40 cellular contexts compared by ENCODE assay signal in the genomic region with DNA sequence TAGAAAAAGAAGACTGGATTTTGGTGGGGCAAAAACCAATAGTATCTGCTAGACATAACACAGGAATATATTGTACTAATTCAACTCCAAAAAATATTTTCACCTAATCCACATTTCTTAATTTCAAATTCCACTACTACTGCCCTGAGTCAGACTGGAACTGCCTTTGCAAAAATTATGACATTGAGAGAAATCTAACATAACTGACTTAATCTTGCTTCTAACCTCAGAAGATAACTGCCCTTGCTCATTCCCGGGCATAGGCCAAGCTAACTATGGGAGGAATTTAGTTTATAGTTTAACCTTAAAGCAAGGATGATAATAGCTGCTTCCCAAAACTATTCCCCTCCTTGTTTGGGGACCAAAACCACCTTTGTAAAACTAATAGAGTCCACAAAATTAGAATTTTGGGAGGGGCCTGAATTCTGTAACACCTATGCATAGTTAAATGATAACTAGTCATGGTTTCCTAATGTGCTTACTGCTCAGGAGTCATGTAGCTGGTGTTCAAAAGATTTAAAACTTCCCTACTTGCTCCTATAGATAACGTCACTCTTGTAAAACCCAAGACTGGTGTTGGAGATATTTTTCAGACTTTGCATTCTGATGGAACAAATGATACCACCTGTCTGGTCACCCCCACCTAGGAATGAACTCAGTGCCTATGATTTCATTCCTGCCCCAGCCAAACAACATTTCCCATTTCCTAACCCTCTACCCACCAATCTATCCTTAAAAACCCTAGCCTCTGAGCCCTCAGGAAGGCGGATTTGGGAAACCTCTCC.
"Had no signal": no experiment of that assay in that cellular context is flagged by ENCODE, and none has a peak within 500 bp of the region (broad histone marks: within the 10 kb centered on the region; RNA-seq: fewer than 3 reads in every experiment).

No MANE protein-coding gene starts in this region.

- DNase-seq: activated effector memory CD4-positive, alpha-beta T cell treated with anti-CD3 and anti-CD28 coated beads, Interleukin-2, amount 50 U/mL, for 16 hours; activated effector memory CD4-positive, alpha-beta T cell treated with Interleukin-2 at 50 U/mL for 16 hours; activated gamma-delta T cell; activated gamma-delta T cell treated with Interleukin-2 at 50 U/mL for 16 hours; activated naive CD4-positive, alpha-beta T cell; activated naive CD4-positive, alpha-beta T cell treated with anti-CD3 and anti-CD28 coated beads for 36 hours; activated naive CD4-positive, alpha-beta T cell treated with anti-CD3 and anti-CD28 coated beads, Interleukin-2, amount 10 ng/mL, durations not matched to agents 7 days and 5 days; activated naive CD4-positive, alpha-beta T cell treated with anti-CD3 and anti-CD28 coated beads, Interleukin-2, amount 50 U/mL, for 16 hours; activated naive CD4-positive, alpha-beta T cell treated with Interleukin-2 at 50 U/mL for 16 hours; activated naive CD8-positive, alpha-beta T cell treated with anti-CD3 and anti-CD28 coated beads for 36 hours; activated naive CD8-positive, alpha-beta T cell treated with anti-CD3 and anti-CD28 coated beads, Interleukin-2, amount 10 ng/mL, durations not matched to agents 7 days and 5 days; activated naive CD8-positive, alpha-beta T cell treated with anti-CD3 and anti-CD28 coated beads, Interleukin-2, amount 50 U/mL, for 24 hours; activated T-cell treated with anti-CD3 and anti-CD28 coated beads for 4 hours; activated T-cell treated with anti-CD3 and anti-CD28 coated beads, Interleukin-2, amount 50 U/mL, for 1 hour; activated T-cell treated with anti-CD3 and anti-CD28 coated beads, Interleukin-2, amount 50 U/mL, for 4 hours; activated T-cell treated with anti-CD3 and anti-CD28 coated beads, Interleukin-2, amount 50 U/mL, for 48 hours; activated T-cell treated with anti-CD3 and anti-CD28 coated beads, Interleukin-2, amount 50 U/mL, for 72 hours; adrenal gland; amniotic stem cell; amygdala; anterior cingulate cortex; aorta; body of pancreas; brain microvascular endothelial cell; caudate nucleus; central memory CD4-positive, alpha-beta T cell; cerebellar nuclear complex had no signal

- H3K27ac ChIP-seq: adrenal gland, ascending aorta, body of pancreas, brain microvascular endothelial cell, breast epithelium, cardiac muscle cell had no signal

- H3K36me3 Mint-ChIP-seq: activated naive CD4-positive, alpha-beta T cell treated with anti-CD3 and anti-CD28 coated beads, Interleukin-2, amount 10 ng/mL, durations not matched to agents 7 days and 5 days; activated naive CD4-positive, alpha-beta T cell treated with anti-CD3 and anti-CD28 coated beads, Interleukin-2, amount 50 U/mL, for 24 hours; activated naive CD4-positive, alpha-beta T cell treated with anti-CD3 and anti-CD28 coated beads, Interleukin-2, amount 50 U/mL, for 72 hours; activated naive CD8-positive, alpha-beta T cell; activated naive CD8-positive, alpha-beta T cell treated with anti-CD3 and anti-CD28 coated beads for 36 hours; activated naive CD8-positive, alpha-beta T cell treated with anti-CD3 and anti-CD28 coated beads, Interleukin-2, amount 10 ng/mL, durations not matched to agents 7 days and 5 days; brain had no signal

- H3K4me3 ChIP-seq: adrenal gland, ascending aorta, body of pancreas, breast epithelium, cardiac muscle cell had no signal

- ATAC-seq: activated naive CD4-positive, alpha-beta T cell treated with anti-CD3 and anti-CD28 coated beads, Interleukin-2, amount 50 U/mL, for 72 hours; activated naive CD8-positive, alpha-beta T cell treated with anti-CD3 and anti-CD28 coated beads, Interleukin-2, amount 50 U/mL, for 24 hours; activated T-cell treated with anti-CD3 and anti-CD28 coated beads, Interleukin-2, amount 50 U/mL, for 4 hours; activated T-cell treated with anti-CD3 and anti-CD28 coated beads, Interleukin-2, amount 50 U/mL, for 72 hours; activated T-helper 17 cell treated with anti-CD3 and anti-CD28 coated beads, Interleukin-2, amount 50 U/mL, for 72 hours; body of pancreas had no signal

- FAIRE-seq: astrocyte, bronchial epithelial cell had no signal

- H3K4me1 ChIP-seq: adrenal gland, ascending aorta, body of pancreas, breast epithelium had no signal

- H3K9me3 ChIP-seq: adrenal gland, ascending aorta, body of pancreas, breast epithelium had no signal

- H3K4me3 Mint-ChIP-seq: activated naive CD4-positive, alpha-beta T cell treated with anti-CD3 and anti-CD28 coated beads for 36 hours; activated naive CD4-positive, alpha-beta T cell treated with anti-CD3 and anti-CD28 coated beads, Interleukin-2, amount 10 ng/mL, durations not matched to agents 7 days and 5 days; activated naive CD4-positive, alpha-beta T cell treated with anti-CD3 and anti-CD28 coated beads, Interleukin-2, amount 50 U/mL, for 24 hours; activated naive CD8-positive, alpha-beta T cell; activated naive CD8-positive, alpha-beta T cell treated with anti-CD3 and anti-CD28 coated beads for 36 hours; activated naive CD8-positive, alpha-beta T cell treated with anti-CD3 and anti-CD28 coated beads, Interleukin-2, amount 10 ng/mL, durations not matched to agents 7 days and 5 days; activated naive CD8-positive, alpha-beta T cell treated with anti-CD3 and anti-CD28 coated beads, Interleukin-2, amount 50 U/mL, for 24 hours; activated T-cell treated with anti-CD3 and anti-CD28 coated beads, Interleukin-2, amount 50 U/mL, for 4 hours; activated T-cell treated with anti-CD3 and anti-CD28 coated beads, Interleukin-2, amount 50 U/mL, for 72 hours; activated T-helper 1 cell treated with anti-CD3 and anti-CD28 coated beads, Interleukin-12 subunit alpha, Interleukin-12 subunit beta, Interleukin-2, Interleukin-4 antibody, amounts not matched to agents 30 ng/mL and 10 ng/mL and 1 ng/mL, durations not matched to agents 14 hours and 24 hours and 36 hours; activated T-helper 17 cell treated with anti-CD3 and anti-CD28 coated beads, Interleukin-2, amount 50 U/mL, for 72 hours; brain; central memory CD8-positive, alpha-beta T cell had no signal

- H3K36me3 ChIP-seq: adrenal gland, ascending aorta, brain microvascular endothelial cell, breast epithelium, cardiac muscle cell had no signal

- H3K27me3 ChIP-seq: adrenal gland, ascending aorta, body of pancreas, brain microvascular endothelial cell, breast epithelium, cardiac muscle cell had no signal

- H3K27ac Mint-ChIP-seq: activated naive CD4-positive, alpha-beta T cell treated with anti-CD3 and anti-CD28 coated beads for 36 hours; activated naive CD4-positive, alpha-beta T cell treated with anti-CD3 and anti-CD28 coated beads, Interleukin-2, amount 10 ng/mL, durations not matched to agents 7 days and 5 days; activated naive CD4-positive, alpha-beta T cell treated with anti-CD3 and anti-CD28 coated beads, Interleukin-2, amount 50 U/mL, for 24 hours; activated naive CD4-positive, alpha-beta T cell treated with anti-CD3 and anti-CD28 coated beads, Interleukin-2, amount 50 U/mL, for 72 hours; activated naive CD8-positive, alpha-beta T cell; activated naive CD8-positive, alpha-beta T cell treated with anti-CD3 and anti-CD28 coated beads for 36 hours; activated naive CD8-positive, alpha-beta T cell treated with anti-CD3 and anti-CD28 coated beads, Interleukin-2, amount 10 ng/mL, durations not matched to agents 7 days and 5 days; activated naive CD8-positive, alpha-beta T cell treated with anti-CD3 and anti-CD28 coated beads, Interleukin-2, amount 50 U/mL, for 24 hours; activated T-cell treated with anti-CD3 and anti-CD28 coated beads, Interleukin-2, amount 50 U/mL, for 72 hours; activated T-helper 1 cell treated with anti-CD3 and anti-CD28 coated beads, Interleukin-12 subunit alpha, Interleukin-12 subunit beta, Interleukin-2, Interleukin-4 antibody, amounts not matched to agents 30 ng/mL and 10 ng/mL and 1 ng/mL, durations not matched to agents 14 hours and 24 hours and 36 hours; activated T-helper 17 cell treated with anti-CD3 and anti-CD28 coated beads, Interleukin-2, amount 50 U/mL, for 72 hours; activated T-helper 2 cell treated with anti-CD3 and anti-CD28 coated beads, Interferon-gamma antibody, Interleukin-2, Interleukin-4, amounts not matched to agents 10 μg/mL and 5 μg/mL and 100 μg/mL, durations not matched to agents 14 hours and 24 hours and 36 hours; brain had no signal

- H3K9me3 Mint-ChIP-seq: activated naive CD4-positive, alpha-beta T cell treated with anti-CD3 and anti-CD28 coated beads for 36 hours; activated naive CD4-positive, alpha-beta T cell treated with anti-CD3 and anti-CD28 coated beads, Interleukin-2, amount 10 ng/mL, durations not matched to agents 7 days and 5 days; activated naive CD4-positive, alpha-beta T cell treated with anti-CD3 and anti-CD28 coated beads, Interleukin-2, amount 50 U/mL, for 24 hours; activated naive CD4-positive, alpha-beta T cell treated with anti-CD3 and anti-CD28 coated beads, Interleukin-2, amount 50 U/mL, for 72 hours; activated naive CD8-positive, alpha-beta T cell treated with anti-CD3 and anti-CD28 coated beads for 36 hours; activated naive CD8-positive, alpha-beta T cell treated with anti-CD3 and anti-CD28 coated beads, Interleukin-2, amount 50 U/mL, for 24 hours; activated T-cell treated with anti-CD3 and anti-CD28 coated beads, Interleukin-2, amount 50 U/mL, for 4 hours; activated T-cell treated with anti-CD3 and anti-CD28 coated beads, Interleukin-2, amount 50 U/mL, for 72 hours; activated T-helper 1 cell treated with anti-CD3 and anti-CD28 coated beads, Interleukin-12 subunit alpha, Interleukin-12 subunit beta, Interleukin-2, Interleukin-4 antibody, amounts not matched to agents 30 ng/mL and 10 ng/mL and 1 ng/mL, durations not matched to agents 14 hours and 24 hours and 36 hours; activated T-helper 17 cell treated with anti-CD3 and anti-CD28 coated beads, Interleukin-2, amount 50 U/mL, for 72 hours; activated T-helper 2 cell treated with anti-CD3 and anti-CD28 coated beads, Interferon-gamma antibody, Interleukin-2, Interleukin-4, amounts not matched to agents 10 μg/mL and 5 μg/mL and 100 μg/mL, durations not matched to agents 14 hours and 24 hours and 36 hours; central memory CD8-positive, alpha-beta T cell had no signal

- H3K4me1 Mint-ChIP-seq: activated naive CD4-positive, alpha-beta T cell treated with anti-CD3 and anti-CD28 coated beads, Interleukin-2, amount 10 ng/mL, durations not matched to agents 7 days and 5 days; activated naive CD4-positive, alpha-beta T cell treated with anti-CD3 and anti-CD28 coated beads, Interleukin-2, amount 50 U/mL, for 24 hours; activated naive CD8-positive, alpha-beta T cell treated with anti-CD3 and anti-CD28 coated beads for 36 hours; activated naive CD8-positive, alpha-beta T cell treated with anti-CD3 and anti-CD28 coated beads, Interleukin-2, amount 10 ng/mL, durations not matched to agents 7 days and 5 days; activated naive CD8-positive, alpha-beta T cell treated with anti-CD3 and anti-CD28 coated beads, Interleukin-2, amount 50 U/mL, for 24 hours; activated T-helper 17 cell treated with anti-CD3 and anti-CD28 coated beads, Interleukin-2, amount 50 U/mL, for 72 hours; brain; central memory CD8-positive, alpha-beta T cell had no signal

- H3K27me3 Mint-ChIP-seq: activated naive CD4-positive, alpha-beta T cell treated with anti-CD3 and anti-CD28 coated beads, Interleukin-2, amount 50 U/mL, for 24 hours; activated naive CD8-positive, alpha-beta T cell; activated naive CD8-positive, alpha-beta T cell treated with anti-CD3 and anti-CD28 coated beads for 36 hours; activated naive CD8-positive, alpha-beta T cell treated with anti-CD3 and anti-CD28 coated beads, Interleukin-2, amount 50 U/mL, for 24 hours; activated T-helper 17 cell treated with anti-CD3 and anti-CD28 coated beads, Interleukin-2, amount 50 U/mL, for 72 hours; brain had no signal
